28 cellular contexts compared by ENCODE assay signal in the genomic region with DNA sequence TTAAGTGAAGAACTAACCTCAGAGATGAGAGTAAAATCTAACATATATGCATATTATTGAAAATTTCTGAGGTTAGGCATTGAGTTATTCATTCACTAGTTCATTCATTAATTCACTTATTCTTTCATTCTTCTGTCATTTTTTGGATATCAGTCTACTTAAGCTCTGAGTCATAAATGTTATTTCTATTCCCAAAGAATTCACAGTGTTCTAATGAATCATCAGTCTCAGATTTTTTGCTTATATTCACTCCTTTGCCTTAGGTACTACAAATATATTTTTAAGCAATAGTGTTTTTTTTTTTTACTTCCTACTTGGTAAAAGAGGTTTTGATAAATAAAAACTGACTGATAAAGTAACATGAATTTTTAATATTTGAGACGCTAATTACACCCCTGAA.
DNase-seq lines count a peak whose midpoint lies in the region; ATAC-seq and TF ChIP-seq lines count a peak whose summit lies in the region.
"Had no signal": no experiment of that assay in that cellular context is flagged by ENCODE, and none has a peak within 500 bp of the region (broad histone marks: within the 10 kb centered on the region; RNA-seq: fewer than 3 reads in every experiment).

No MANE protein-coding gene starts in this region.

- H4K8ac ChIP-seq in IMR-90 (ENCODE audit: low read depth in 2 of 2, low read length in 2 of 2) = no peak overlapping the region

- H3K4me3 ChIP-seq in IMR-90 (ENCODE audit: insufficient read depth, low read depth, low read length) (no peak overlapping the region), kidney epithelial cell (ENCODE audit: low read depth, low read length) (no peak overlapping the region), endodermal cell (ENCODE audit: low read length) (no peak overlapping the region)
- H3K4me3 ChIP-seq: lower lobe of right lung, sigmoid colon, upper lobe of left lung had no signal

- DNase-seq in A172 (ENCODE audit: low spot score) (peak; percentile 1), IMR-90 (peak; percentile 6), dedifferentiated amniotic fluid mesenchymal stem cell (ENCODE audit: extremely low spot score) (peak; percentile 17), kidney epithelial cell (ENCODE audit: low read depth) (peak; percentile 7), NCI-H146 (lab: John Stamatoyannopoulos, UW) (no peak), endodermal cell (no peak), DMS153 (lab: John Stamatoyannopoulos, UW) (no peak)
- DNase-seq: activated CD4-positive, alpha-beta T cell treated with anti-CD3 and anti-CD28 coated beads for 1 hour; activated naive CD4-positive, alpha-beta T cell treated with Interleukin-2 at 50 U/mL for 16 hours; activated T-cell treated with anti-CD3 and anti-CD28 coated beads, Interleukin-2, amount 50 U/mL, for 4 hours; anterior cingulate cortex; CD8-positive, alpha-beta memory T cell; islet precursor cell; lower lobe of right lung; NCI-H1105; NCI-H2029; NCI-H2227 treated with DMSO at 0.1 percent for 48 hours; NCI-H748 treated with DMSO at 0.1 percent for 48 hours; posterior cingulate gyrus; RPMI8226; sigmoid colon; substantia nigra; upper lobe of left lung had no signal

- H2AFZ ChIP-seq in IMR-90 (replicated peaks; ENCODE audit: low read length, poor library complexity) = no peak overlapping the region

- H3K9ac ChIP-seq in IMR-90 (ENCODE audit: low read depth, low read length) (no peak overlapping the region), endodermal cell (ENCODE audit: extremely low read depth, low read length, poor library complexity, severe bottlenecking) (no peak overlapping the region)

- TF ChIP-seq CTCF in IMR-90 (conservative IDR thresholded peaks at IDR 0.05; ENCODE audit: low read depth, low read length) (no peak), kidney epithelial cell (IDR thresholded peaks at IDR 0.05; ENCODE audit: insufficient read depth, low read length, poor library complexity, severe bottlenecking) (no peak), endodermal cell (conservative IDR thresholded peaks at IDR 0.05) (no peak)

- H3K4me1 ChIP-seq in IMR-90 (ENCODE audit: control insufficient read depth, insufficient read depth, low read length) (no peaks in the 10 kb centered on the region), endodermal cell (ENCODE audit: control insufficient read depth, insufficient read depth, low read length) (no peaks in the 10 kb centered on the region)
- H3K4me1 ChIP-seq: lower lobe of right lung, upper lobe of left lung had no signal

- no peak overlapping the region for H2BK20ac ChIP-seq in IMR-90 (ENCODE audit: low read depth, low read length)

- no peaks in the 10 kb centered on the region for H4K20me1 ChIP-seq in IMR-90 (ENCODE audit: insufficient read depth, low read length)

- H3K9me3 ChIP-seq in IMR-90 (ENCODE audit: control insufficient read depth, insufficient read depth, low read length) = no peaks in the 10 kb centered on the region
- H3K9me3 ChIP-seq in endodermal cell (ENCODE audit: control insufficient read depth, low read length) = no peaks in the 10 kb centered on the region
- H3K9me3 ChIP-seq: lower lobe of right lung, sigmoid colon, upper lobe of left lung had no signal

- in situ Hi-C loops in IMR-90 (cut with MboI; ENCODE audit: low sequenced_read_pairs) = no loop called here

- H2BK15ac ChIP-seq in IMR-90 (ENCODE audit: low read depth, low read length) = no peak overlapping the region

- H2AK9ac ChIP-seq in IMR-90 (replicated peaks; ENCODE audit: low read depth, low read length, poor library complexity) = no peak overlapping the region

- H3K18ac ChIP-seq in IMR-90 (ENCODE audit: low read depth, low read length) = no peak overlapping the region

- no peak overlapping the region for H3K4ac ChIP-seq in IMR-90 (ENCODE audit: low read depth, low read length)

- no peak overlapping the region for H3K56ac ChIP-seq in IMR-90 (ENCODE audit: extremely low read depth, insufficient read depth, low read length)

- POLR2A ChIA-PET in IMR-90 (lab: Charles Lee; ENCODE audit: unreplicated experiment) = no interaction called here

- intact Hi-C loops in IMR-90 (cut with micrococcal nuclease) = no loop called here

- H2BK5ac ChIP-seq in IMR-90 (ENCODE audit: low read depth, low read length, poor library complexity, severe bottlenecking) = no peak overlapping the region

- no peak overlapping the region for H3K27ac Mint-ChIP-seq in endodermal cell
- H3K27ac Mint-ChIP-seq: CD8-positive, alpha-beta memory T cell; T-helper 1 cell treated with Interleukin-12 subunit alpha and Interleukin-12 subunit beta and Interleukin-4 antibody, amounts not matched to agents 30 μg/mL and 1 μg/mL, for 36 hours had no signal

- CTCF ChIA-PET in IMR-90 (lab: Yijun Ruan, JAX) = no interaction called here

- TF ChIP-seq RAD21 in IMR-90 (IDR thresholded peaks at IDR 0.05; ENCODE audit: low read length) = no peak

- no peak overlapping the region for H3K4me3 Mint-ChIP-seq in endodermal cell
- H3K4me3 Mint-ChIP-seq: activated T-cell treated with anti-CD3 and anti-CD28 coated beads, Interleukin-2, amount 50 U/mL, for 4 hours; CD8-positive, alpha-beta memory T cell; central memory CD8-positive, alpha-beta T cell; neural crest cell; T-helper 1 cell treated with Interleukin-12 subunit alpha and Interleukin-12 subunit beta and Interleukin-4 antibody, amounts not matched to agents 30 μg/mL and 1 μg/mL, for 36 hours had no signal

- H2AK5ac ChIP-seq in IMR-90 (ENCODE audit: low read depth, low read length) = no peak overlapping the region

- ATAC-seq in IMR-90 (ENCODE audit: low read depth) (no peak), HG02852 (IDR thresholded peaks at IDR 0.05; ENCODE audit: unreplicated experiment) (no peak)
- ATAC-seq: activated T-cell treated with anti-CD3 and anti-CD28 coated beads, Interleukin-2, amount 50 U/mL, for 4 hours; HepG2; lower lobe of right lung had no signal

- no peaks in the 10 kb centered on the region for H3K27me3 Mint-ChIP-seq in endodermal cell (ENCODE audit: insufficient read depth)
- H3K27me3 Mint-ChIP-seq: CD8-positive, alpha-beta memory T cell; central memory CD8-positive, alpha-beta T cell had no signal

- no peak for TF ChIP-seq POLR2A in IMR-90 (IDR thresholded peaks at IDR 0.05; ENCODE audit: low read depth, low read length)

- no peak overlapping the region for H3K4me2 ChIP-seq in IMR-90 (ENCODE audit: low read depth, low read length)

- no peak overlapping the region for H3K14ac ChIP-seq in IMR-90 (replicated peaks; ENCODE audit: low read depth, low read length)

- H3K27ac ChIP-seq in IMR-90 (ENCODE audit: insufficient read depth, low read length) (no peak overlapping the region), endodermal cell (ENCODE audit: low read depth, low read length) (no peak overlapping the region)
- H3K27ac ChIP-seq: lower lobe of right lung, sigmoid colon, upper lobe of left lung had no signal

- H3K36me3 ChIP-seq in IMR-90 (ENCODE audit: control insufficient read depth, insufficient read depth, low read length) (no peaks in the 10 kb centered on the region), kidney epithelial cell (ENCODE audit: control insufficient read depth, insufficient read depth, low read length) (no peaks in the 10 kb centered on the region), endodermal cell (ENCODE audit: control insufficient read depth, insufficient read depth, low read length) (no peaks in the 10 kb centered on the region)
- H3K36me3 ChIP-seq: lower lobe of right lung, sigmoid colon, upper lobe of left lung had no signal

- dilution Hi-C loops in IMR-90 (cut with HindIII; ENCODE audit: low sequenced_read_pairs, unreplicated experiment) = no loop called here

- no CpG with 5 or more reads among the region's 1 CpG for WGBS in IMR-90 (ENCODE audit: extremely low coverage in 2 of 2, insufficient read length in 1 of 2), 2 experiments
- whole genome bisulfite sequencing in endodermal cell (ENCODE audit: insufficient coverage in 1 of 2, insufficient read length in 1 of 2), 2 experiments = 100% methylated on average over 1 of the region's 1 CpG; no CpG with 5 or more reads in 1 of the 2 experiments

- no peaks in the 10 kb centered on the region for H3K9me3 Mint-ChIP-seq in endodermal cell
- H3K9me3 Mint-ChIP-seq: activated T-cell treated with anti-CD3 and anti-CD28 coated beads, Interleukin-2, amount 50 U/mL, for 4 hours; CD8-positive, alpha-beta memory T cell; neural crest cell; T-helper 1 cell treated with Interleukin-12 subunit alpha and Interleukin-12 subunit beta and Interleukin-4 antibody, amounts not matched to agents 30 μg/mL and 1 μg/mL, for 36 hours had no signal

- no peak overlapping the region for H3K23ac ChIP-seq in IMR-90 (ENCODE audit: low read depth, low read length)

- no peaks in the 10 kb centered on the region for H3K4me1 Mint-ChIP-seq in endodermal cell
- H3K4me1 Mint-ChIP-seq: CD8-positive, alpha-beta memory T cell; central memory CD8-positive, alpha-beta T cell; neural crest cell had no signal

- no peak overlapping the region for H4K5ac ChIP-seq in IMR-90 (ENCODE audit: low read depth, low read length)

- H3K36me3 Mint-ChIP-seq in endodermal cell (ENCODE audit: low read depth) = no peaks in the 10 kb centered on the region
- H3K36me3 Mint-ChIP-seq: CD8-positive, alpha-beta memory T cell had no signal

- no TSS peak for BruUV-seq in IMR-90 (replicated peaks; lab: Mats Ljungman, UMichigan)

- H3K9me1 ChIP-seq in IMR-90 (ENCODE audit: insufficient read depth, low read length) = no peaks in the 10 kb centered on the region

- H3K79me1 ChIP-seq in IMR-90 (ENCODE audit: low read depth in 1 of 2, low read length in 2 of 2) = no peaks in the 10 kb centered on the region

- H3K27me3 ChIP-seq in IMR-90 (ENCODE audit: control insufficient read depth, insufficient read depth, low read length) (no peaks in the 10 kb centered on the region), kidney epithelial cell (ENCODE audit: control insufficient read depth, insufficient read depth, low read length) (no peaks in the 10 kb centered on the region), endodermal cell (ENCODE audit: control insufficient read depth, insufficient read depth, low read length, poor library complexity, severe bottlenecking) (no peaks in the 10 kb centered on the region)
- H3K27me3 ChIP-seq: sigmoid colon, upper lobe of left lung had no signal

- no peak overlapping the region for H2BK120ac ChIP-seq in IMR-90 (ENCODE audit: low read depth, low read length)

- no peak overlapping the region for H4K91ac ChIP-seq in IMR-90 (ENCODE audit: insufficient read depth, low read depth, low read length)

TF ChIP-seq in IMR-90, 13 proteins besides CTCF, POLR2A, EP300 and RAD21:
- no peak for TF ChIP-seq BHLHE40 (IDR thresholded peaks at IDR 0.05; ENCODE audit: low read depth, low read length)
- no peak for TF ChIP-seq CEBPB (IDR thresholded peaks at IDR 0.05; ENCODE audit: low read depth, low read length)

Comparison
In these comparisons a context has a peak if more than half of its experiments do, and no peak if none do; other contexts are left out.
1. DNase-seq: peak in A172 (single experiment), IMR-90 (single experiment), dedifferentiated amniotic fluid mesenchymal stem cell (single experiment) and kidney epithelial cell (single experiment); none in NCI-H146 (single experiment), endodermal cell (single experiment) and DMS153 (single experiment).